1 cellular context compared by ENCODE assay signal in the genomic region with DNA sequence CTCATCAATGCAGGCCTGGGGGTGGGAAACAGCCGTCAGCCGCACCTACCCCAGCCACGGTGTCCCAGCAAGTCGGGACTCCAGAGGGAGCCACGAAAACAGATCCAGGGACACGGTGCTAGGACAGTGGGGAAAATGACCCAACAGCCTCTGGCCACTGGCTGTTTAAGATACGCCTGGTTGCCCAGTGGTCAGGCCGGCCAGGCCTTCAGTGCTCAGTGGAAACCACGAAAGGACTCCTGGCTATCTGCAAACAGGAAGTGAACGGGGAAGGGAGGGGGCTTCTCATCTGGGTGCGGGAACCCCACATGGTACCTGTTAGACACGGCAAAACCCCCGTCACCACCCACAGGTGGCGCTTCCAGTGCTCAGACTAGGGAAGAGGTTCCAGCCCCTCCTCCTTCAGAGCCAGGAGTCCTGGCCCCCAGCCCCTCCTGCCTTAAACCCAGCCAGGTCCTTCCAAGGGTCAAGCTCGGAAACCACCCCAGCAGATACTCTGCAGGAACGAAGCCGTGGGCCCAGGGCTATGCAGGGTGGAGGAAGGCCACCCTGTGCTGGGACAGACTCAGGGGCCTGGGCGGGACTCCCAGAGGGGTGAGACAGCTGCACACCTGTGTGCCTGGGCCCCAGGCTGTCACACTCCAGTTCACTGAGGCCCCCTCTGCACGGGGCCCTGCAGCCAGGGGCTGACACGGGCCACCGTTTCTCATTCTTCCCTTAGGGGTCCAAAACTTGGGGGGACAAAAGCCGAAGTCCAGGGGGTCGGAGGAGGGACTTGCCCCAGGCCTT.
TF ChIP-seq lines count a peak whose summit lies in the region.

No MANE protein-coding gene starts in this region.

TF ChIP-seq in GM23338, 12 proteins besides CTCF, POLR2A, EP300 and RAD21 (continued from another document):
- TF ChIP-seq ETS1 (IDR thresholded peaks at IDR 0.05), result no peak
- no peak for TF ChIP-seq EZH2 (IDR thresholded peaks at IDR 0.05; ENCODE audit: low read depth, unreplicated experiment)
- TF ChIP-seq ZNF331 (CRISPR knock-in tag; IDR thresholded peaks at IDR 0.05; ENCODE audit: low read depth), result no peak
- no peak for TF ChIP-seq NANOG (IDR thresholded peaks at IDR 0.05; ENCODE audit: borderline replicate concordance)
- no peak for TF ChIP-seq POLR2AphosphoS5 (IDR thresholded peaks at IDR 0.05; ENCODE audit: low read depth)
- no peak for TF ChIP-seq ZNF462 (CRISPR knock-in tag; IDR thresholded peaks at IDR 0.05)
